In the genomic region with DNA sequence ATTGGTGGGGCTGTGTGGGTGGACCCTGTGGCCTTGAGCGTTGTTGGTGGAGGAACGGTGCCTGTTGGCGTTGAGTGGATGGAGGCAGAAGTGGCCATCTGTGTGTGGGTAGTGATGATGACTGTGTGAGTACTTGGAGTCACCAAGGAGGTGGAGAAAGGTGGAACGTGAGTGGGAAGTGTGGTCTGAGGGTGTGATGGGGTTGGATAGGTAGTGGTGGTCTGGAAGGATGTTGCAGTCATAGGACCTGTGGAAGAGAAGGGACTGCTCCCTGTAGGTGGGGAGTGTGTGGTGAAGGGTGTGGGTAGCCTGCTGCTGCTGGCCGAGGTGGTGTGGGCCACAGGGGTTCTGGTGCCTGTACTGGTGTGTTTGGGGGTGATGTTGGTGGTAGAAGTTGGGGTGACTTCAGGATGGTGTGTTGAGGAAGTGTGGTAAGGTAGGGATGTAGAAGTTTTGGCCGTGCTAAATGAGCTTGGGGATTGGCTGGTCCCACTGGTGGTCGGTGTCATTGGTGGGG, we compare ENCODE assay signal across 1 cellular context.
TF ChIP-seq lines count a peak whose summit lies in the region.

No MANE protein-coding gene starts in this region.

TF ChIP-seq in K562, 482 proteins besides CTCF, POLR2A, EP300 and RAD21:
- 0 out of 2 replicates have a peak, but pooled peaks have one; percentile 22 for TF ChIP-seq SAFB (IDR thresholded peaks at IDR 0.05; ENCODE audit: borderline replicate concordance, low read depth, low read length)
TF ChIP-seq in K562: peak in this region for 1; not testable (repeated sequence) for 481.
